In the genomic region with DNA sequence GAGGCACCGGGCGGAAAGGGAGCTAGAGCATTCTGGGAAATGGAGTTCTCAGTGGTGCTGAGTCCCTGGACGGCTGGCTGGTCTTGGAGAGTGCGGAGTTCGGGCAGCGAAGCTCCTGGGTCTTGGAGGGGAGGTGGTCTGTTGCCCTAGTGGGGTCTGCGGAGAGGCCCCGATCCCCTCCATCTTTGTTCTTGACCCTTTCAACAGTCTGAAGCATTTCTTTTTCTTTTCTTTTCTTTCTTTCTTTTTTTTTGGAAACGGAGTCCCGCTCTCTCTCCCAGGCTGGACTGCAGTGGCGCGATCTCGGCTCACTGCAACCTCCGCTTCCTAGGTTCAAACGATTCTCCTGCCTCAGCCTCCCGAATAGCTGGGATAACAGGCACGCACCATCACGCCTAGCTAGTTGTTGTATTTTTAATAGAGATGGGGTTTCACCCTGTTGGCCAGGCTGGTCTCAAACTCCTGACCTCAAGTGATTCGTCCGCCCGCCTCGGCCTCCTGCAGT, we compare ENCODE assay signal across 8 cellular contexts. TPM values are rescaled to one million over a fixed set of nuclear protein-coding genes. Genes with fewer than 3 reads are reported as not detected.
DNase-seq lines count a peak whose midpoint lies in the region; ATAC-seq, FAIRE-seq and TF ChIP-seq lines count a peak whose summit lies in the region.

No MANE protein-coding gene starts in this region.

- no peak for FAIRE-seq in kidney (lab: Jason Lieb, UNC)

- intact Hi-C loops in kidney (cut with DNase I) = no loop called here

- H3K4me2 ChIP-seq in SK-N-SH = peak overlapping the region; percentile 73

- DNase-seq in SK-N-SH (no peak), kidney (no peak), KBM-7 (no peak), NCI-H2029 (lab: John Stamatoyannopoulos, UW) (no peak)

- 12% methylated on average over 22 of the region's 22 CpGs for WGBS in SK-N-SH (ENCODE audit: low lambda C conversion rate)

- POLR2A ChIA-PET in SK-N-SH (lab: Yijun Ruan, JAX) = interaction anchor here (0.6 to 1.1 kb wide), 5 partner anchors 18 to 192 kb away, joined by 3 to 8 read pairs (median 4); a partner anchor contains a TSS

- peak overlapping the region; percentile 77 to 96 for H3K4me3 ChIP-seq in SK-N-SH (ENCODE audit: low read depth in 2 of 2, low read length in 1 of 2)
- peak overlapping the region; percentile 66 to 78 for H3K4me3 ChIP-seq in kidney (ENCODE audit: low read length in 2 of 2)
- H3K4me3 ChIP-seq in stomach smooth muscle (ENCODE audit: low read length in 2 of 2) = peak overlapping the region; percentile 59 to 98

- H4K20me1 ChIP-seq in SK-N-SH (ENCODE audit: insufficient read depth) = no peaks in the 10 kb centered on the region

- H3K36me3 Mint-ChIP-seq in activated naive CD8-positive, alpha-beta T cell = no peaks in the 10 kb centered on the region

- ATAC-seq in SK-N-SH treated with all-trans-retinoic acid at 6 μM for 48 hours (no peak), HG02588 (IDR thresholded peaks at IDR 0.05; ENCODE audit: unreplicated experiment) (no peak)

- peak overlapping the region; percentile 98 for H3K4me3 Mint-ChIP-seq in activated naive CD8-positive, alpha-beta T cell

- no peak for TF ChIP-seq RAD21 in SK-N-SH (IDR thresholded peaks at IDR 0.05; ENCODE audit: low read length)

- H3K9ac ChIP-seq in SK-N-SH (no peak overlapping the region), kidney (ENCODE audit: low read length in 2 of 2) (no peak overlapping the region), stomach smooth muscle (ENCODE audit: low read length in 2 of 2) (no peak overlapping the region)

- peaks cover 5 to 24% of the 10 kb centered on the region in 2 experiments for H3K36me3 ChIP-seq in SK-N-SH (replicated peaks in 1 of 2; ENCODE audit: control insufficient read depth in 1 of 2, insufficient read depth in 2 of 2, low read length in 1 of 2)
- H3K36me3 ChIP-seq in kidney (ENCODE audit: control insufficient read depth in 1 of 2, insufficient read depth in 2 of 2, low read length in 2 of 2) = no peaks in the 10 kb centered on the region
- peaks cover 2 to 3% of the 10 kb centered on the region in 2 donors for H3K36me3 ChIP-seq in stomach smooth muscle (ENCODE audit: control insufficient read depth in 2 of 2, insufficient read depth in 2 of 2, low read length in 2 of 2)

- H3K27ac Mint-ChIP-seq in activated naive CD8-positive, alpha-beta T cell = peak overlapping the region; percentile 98

- CTCF ChIA-PET in SK-N-SH (lab: Yijun Ruan, JAX) = interaction anchor here (1.0 to 12.2 kb wide), 12 partner anchors 11 to 98 kb away, joined by 3 to 121 read pairs (median 5); a partner anchor contains a TSS

- H3K9me3 Mint-ChIP-seq in activated naive CD8-positive, alpha-beta T cell (ENCODE audit: low read depth) = no peaks in the 10 kb centered on the region

- in situ Hi-C loops in KBM-7 (cut with MboI; ENCODE audit: low pct_unique_long_range_greater_than_20kb, low sequenced_read_pairs) = no loop called here

- H3K79me2 ChIP-seq in SK-N-SH (ENCODE audit: insufficient read depth) = peaks cover 44% of the 10 kb centered on the region

- peaks cover 4% of the 10 kb centered on the region for H3K27me3 Mint-ChIP-seq in activated naive CD8-positive, alpha-beta T cell

- peaks cover 19% of the 10 kb centered on the region; the same call in 1 of the 2 replicates for H3K27me3 ChIP-seq in SK-N-SH (ENCODE audit: insufficient read depth)
- peaks cover 18 to 24% of the 10 kb centered on the region in 2 donors for H3K27me3 ChIP-seq in stomach smooth muscle (ENCODE audit: control insufficient read depth in 1 of 2, insufficient read depth in 2 of 2, low read length in 2 of 2)

- no peaks in the 10 kb centered on the region for H3K9me2 ChIP-seq in SK-N-SH

- H3K9me3 ChIP-seq in SK-N-SH (no peaks in the 10 kb centered on the region), kidney (ENCODE audit: control insufficient read depth in 1 of 2, low read length in 2 of 2) (no peaks in the 10 kb centered on the region), stomach smooth muscle (ENCODE audit: control insufficient read depth in 2 of 2, low read length in 2 of 2) (no peaks in the 10 kb centered on the region)

- H3K4me1 Mint-ChIP-seq in activated naive CD8-positive, alpha-beta T cell (ENCODE audit: low read depth) = peaks cover 27% of the 10 kb centered on the region

- peaks cover 19% of the 10 kb centered on the region for H3F3A ChIP-seq in SK-N-SH (replicated peaks; ENCODE audit: insufficient read depth)

- H3K4me1 ChIP-seq in SK-N-SH (ENCODE audit: control insufficient read depth in 1 of 2, insufficient read depth in 2 of 2, low read depth in 1 of 2, low read length in 1 of 2) = peaks cover 0 to 6% of the 10 kb centered on the region in 2 experiments; a peak in 2 of 4 replicates
- H3K4me1 ChIP-seq in kidney (ENCODE audit: control insufficient read depth in 1 of 2, insufficient read depth in 1 of 2, low read depth in 1 of 2, low read length in 2 of 2) = peaks cover 0 to 10% of the 10 kb centered on the region in 2 donors
- peaks cover 11% of the 10 kb centered on the region for H3K4me1 ChIP-seq in stomach smooth muscle (ENCODE audit: control insufficient read depth, insufficient read depth, low read length)

- no peak for TF ChIP-seq EP300 in SK-N-SH (IDR thresholded peaks at IDR 0.05; ENCODE audit: borderline replicate concordance in 1 of 2, low read depth in 1 of 2, low read length in 1 of 2)

- H2AFZ ChIP-seq in SK-N-SH (ENCODE audit: low read depth) = peak overlapping the region; percentile 99

- H3K27ac ChIP-seq in SK-N-SH (ENCODE audit: low read depth in 2 of 2, low read length in 1 of 2) (no peak overlapping the region), kidney (ENCODE audit: low read depth in 2 of 2, low read length in 2 of 2) (no peak overlapping the region), stomach smooth muscle (ENCODE audit: low read length) (no peak overlapping the region)

- TF ChIP-seq CTCF in SK-N-SH (IDR thresholded peaks at IDR 0.05) = no peak
- no peak for TF ChIP-seq CTCF in kidney (IDR thresholded peaks at IDR 0.05; ENCODE audit: borderline replicate concordance, extremely low read depth, insufficient read depth)

TF ChIP-seq in SK-N-SH, 30 proteins besides CTCF, POLR2A, EP300 and RAD21 (continues in another document):
- TF ChIP-seq TAF1 (IDR thresholded peaks at IDR 0.05; ENCODE audit: borderline replicate concordance, low read depth, low read length) (no peak), JUND (IDR thresholded peaks at IDR 0.05) (no peak), ELF1 (IDR thresholded peaks at IDR 0.05) (no peak)

TF ChIP-seq in SK-N-SH treated with all-trans-retinoic acid at 6 μM for 48 hours, 23 proteins besides CTCF, POLR2A, EP300 and RAD21 (continues in another document):
- no peak for TF ChIP-seq ESRRG (CRISPR knock-in tag; IDR thresholded peaks at IDR 0.05)
- TF ChIP-seq ZNF565 (CRISPR knock-in tag; conservative IDR thresholded peaks at IDR 0.05; ENCODE audit: low read depth) = no peak
- TF ChIP-seq CSDC2 (CRISPR knock-in tag; IDR thresholded peaks at IDR 0.05) = no peak
- TF ChIP-seq, protein P1, sequence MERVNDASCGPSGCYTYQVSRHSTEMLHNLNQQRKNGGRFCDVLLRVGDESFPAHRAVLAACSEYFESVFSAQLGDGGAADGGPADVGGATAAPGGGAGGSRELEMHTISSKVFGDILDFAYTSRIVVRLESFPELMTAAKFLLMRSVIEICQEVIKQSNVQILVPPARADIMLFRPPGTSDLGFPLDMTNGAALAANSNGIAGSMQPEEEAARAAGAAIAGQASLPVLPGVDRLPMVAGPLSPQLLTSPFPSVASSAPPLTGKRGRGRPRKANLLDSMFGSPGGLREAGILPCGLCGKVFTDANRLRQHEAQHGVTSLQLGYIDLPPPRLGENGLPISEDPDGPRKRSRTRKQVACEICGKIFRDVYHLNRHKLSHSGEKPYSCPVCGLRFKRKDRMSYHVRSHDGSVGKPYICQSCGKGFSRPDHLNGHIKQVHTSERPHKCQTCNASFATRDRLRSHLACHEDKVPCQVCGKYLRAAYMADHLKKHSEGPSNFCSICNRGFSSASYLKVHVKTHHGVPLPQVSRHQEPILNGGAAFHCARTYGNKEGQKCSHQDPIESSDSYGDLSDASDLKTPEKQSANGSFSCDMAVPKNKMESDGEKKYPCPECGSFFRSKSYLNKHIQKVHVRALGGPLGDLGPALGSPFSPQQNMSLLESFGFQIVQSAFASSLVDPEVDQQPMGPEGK (CRISPR knock-in tag; IDR thresholded peaks at IDR 0.05; ENCODE audit: borderline replicate concordance) = no peak

RNA-seq across cellular contexts. Expression of a gene that starts 0.4 kb away (rescaled TPM):
- polyA plus RNA-seq in SK-N-SH (2012; rRNA removed) (76.3 and 92.7 TPM in 2 replicates), kidney (ENCODE audit: insufficient read depth, low read depth, low replicate concordance) (61.5 TPM)
- polyA plus RNA-seq in SK-N-SH (2012; cell fraction: cytosol; rRNA removed) = 31.3 and 45.6 TPM in 2 replicates
- polyA plus RNA-seq in SK-N-SH (2012; cell fraction: nucleus; rRNA removed) = 170 and 185 TPM in 2 replicates
- 77.4 TPM for total RNA-seq in kidney

RNA-seq across cellular contexts. Expression of a gene that starts 0.7 kb away (rescaled TPM):
- polyA plus RNA-seq in SK-N-SH (2012; rRNA removed) = 0.97 and 1.5 TPM in 2 replicates
- 0.91 and 1.0 TPM in 2 replicates for polyA plus RNA-seq in SK-N-SH (2012; cell fraction: cytosol; rRNA removed)
- 0.48 and 0.82 TPM in 2 replicates for polyA plus RNA-seq in SK-N-SH (2012; cell fraction: nucleus; rRNA removed)
- total RNA-seq in kidney = 3.7 TPM
- 1.8 TPM for polyA plus RNA-seq in kidney (ENCODE audit: insufficient read depth, low read depth, low replicate concordance)

RNA-seq across cellular contexts. Expression of a gene that starts 22.6 kb away (rescaled TPM):
- polyA plus RNA-seq in SK-N-SH (2012; rRNA removed) = 11.8 and 16.8 TPM in 2 replicates
- polyA plus RNA-seq in SK-N-SH (2012; cell fraction: cytosol; rRNA removed) = 7.0 and 11.8 TPM in 2 replicates
- 12.2 and 14.1 TPM in 2 replicates for polyA plus RNA-seq in SK-N-SH (2012; cell fraction: nucleus; rRNA removed)
- 23.2 TPM for total RNA-seq in kidney
- 18.2 TPM for polyA plus RNA-seq in kidney (ENCODE audit: insufficient read depth, low read depth, low replicate concordance)

RNA-seq across cellular contexts. Expression of a gene that starts 39.0 kb away (rescaled TPM):
- 2.8 and 5.1 TPM in 2 replicates for polyA plus RNA-seq in SK-N-SH (2012; rRNA removed)
- polyA plus RNA-seq in SK-N-SH (2012; cell fraction: cytosol; rRNA removed) = 3.2 and 4.8 TPM in 2 replicates
- polyA plus RNA-seq in SK-N-SH (2012; cell fraction: nucleus; rRNA removed) = 11.0 and 16.2 TPM in 2 replicates
- total RNA-seq in kidney = 6.7 TPM
- polyA plus RNA-seq in kidney (ENCODE audit: insufficient read depth, low read depth, low replicate concordance) = 11.7 TPM

RNA-seq across cellular contexts. Expression of a gene that starts 48.3 kb away (rescaled TPM):
- polyA plus RNA-seq in SK-N-SH (2012; rRNA removed) (0.02 TPM in 1 of 2 replicates, not detected in the other), kidney (ENCODE audit: insufficient read depth, low read depth, low replicate concordance) (not detected)
- polyA plus RNA-seq in SK-N-SH (2012; cell fraction: cytosol; rRNA removed) = 0.01 TPM in 1 of 2 replicates, not detected in the other
- polyA plus RNA-seq in SK-N-SH (2012; cell fraction: nucleus; rRNA removed) = 0.04 and 0.05 TPM in 2 replicates
- 0.13 TPM for total RNA-seq in kidney
